11 cellular contexts compared by ENCODE assay signal in genomic region chr15:40702077-40702476, GRCh38. TPM values are rescaled to one million over a fixed set of nuclear protein-coding genes. Genes with fewer than 3 reads are reported as not detected.
DNase-seq lines count a peak whose midpoint lies in the region; TF ChIP-seq lines count a peak whose summit lies in the region.
"Had no signal": no experiment of that assay in that cellular context is flagged by ENCODE, and none has a peak within 500 bp of the region (broad histone marks: within the 10 kb centered on the region; RNA-seq: fewer than 3 reads in every experiment).

No MANE protein-coding gene starts in this region.

- TF ChIP-seq CTCF in cardiac muscle cell (IDR thresholded peaks at IDR 0.05; ENCODE audit: low read depth, low read length): peak; percentile 23
- no peak for TF ChIP-seq CTCF in left ventricle myocardium inferior (IDR thresholded peaks at IDR 0.05; ENCODE audit: borderline replicate concordance)
- peak in 2 of 5 experiments; percentile 6 to 22 for TF ChIP-seq CTCF in transverse colon (IDR thresholded peaks at IDR 0.05)
- TF ChIP-seq CTCF in uterus (IDR thresholded peaks at IDR 0.05): no peak

- no peak for TF ChIP-seq EP300 in transverse colon (IDR thresholded peaks at IDR 0.05; ENCODE audit: low read depth)

- intact Hi-C loops in left ventricle myocardium inferior (cut with micrococcal nuclease) (no loop called here), transverse colon (cut with DNase I; ENCODE audit: low total_unique reads) (no loop called here), uterus (cut with DNase I; ENCODE audit: low total_unique reads) (no loop called here)

- H3K4me1 ChIP-seq in cardiac muscle cell (ENCODE audit: low read depth) (no peaks in the 10 kb centered on the region), left ventricle myocardium inferior (no peaks in the 10 kb centered on the region), transverse colon (peaks cover 0 to 24% (median 4%) of the 10 kb centered on the region in 4 donors), uterus (no peaks in the 10 kb centered on the region)

- in situ Hi-C loops in transverse colon (cut with MboI; ENCODE audit: low pct_ligation_motif_present in 1 of 4, low pct_unique_long_range_greater_than_20kb in 1 of 4, low sequenced_read_pairs in 3 of 4): no loop called here

- no peak overlapping the region for H3K4me3 ChIP-seq in cardiac muscle cell
- no peak overlapping the region for H3K4me3 ChIP-seq in left ventricle myocardium inferior
- H3K4me3 ChIP-seq in transverse colon: no peak overlapping the region
- H3K4me3 ChIP-seq in uterus: no peak overlapping the region

- no peaks in the 10 kb centered on the region for H3K36me3 ChIP-seq in cardiac muscle cell
- no peaks in the 10 kb centered on the region for H3K36me3 ChIP-seq in left ventricle myocardium inferior
- H3K36me3 ChIP-seq in transverse colon: no peaks in the 10 kb centered on the region
- H3K36me3 ChIP-seq in uterus: no peaks in the 10 kb centered on the region

- TF ChIP-seq POLR2A in erythroblast (IDR thresholded peaks at IDR 0.05; ENCODE audit: low read length) (no peak), transverse colon (IDR thresholded peaks at IDR 0.05) (no peak), uterus (IDR thresholded peaks at IDR 0.05) (no peak)

- DNase-seq in cardiac muscle cell (ENCODE audit: low read depth in 1 of 2, low spot score in 1 of 2): peak in 1 of 2 donors; percentile 22
- no peak for DNase-seq in left ventricle myocardium inferior
- DNase-seq in NCI-H69 (lab: John Stamatoyannopoulos, UW): peak; percentile 22
- DNase-seq in erythroblast (lab: John Stamatoyannopoulos, UW): peak; percentile 15 to 32
- no peak for DNase-seq in transverse colon
- no peak for DNase-seq in COLO668 (lab: John Stamatoyannopoulos, UW; ENCODE audit: unreplicated experiment)
- no peak for DNase-seq in uterus
- DNase-seq in activated CD4-positive, alpha-beta T cell treated with anti-CD3 and anti-CD28 coated beads for 1 hour: no peak
- DNase-seq: mammary epithelial cell; NCI-H2081 treated with DMSO at 0.1 percent for 48 hours; stimulated activated CD4-positive, alpha-beta T cell treated with anti-CD3 and anti-CD28 coated beads, Interleukin-12 subunit alpha, Interleukin-12 subunit beta, amount 100 ng/mL, for 4 hours had no signal

- H3K9me3 ChIP-seq in cardiac muscle cell (ENCODE audit: low read depth) (no peaks in the 10 kb centered on the region), left ventricle myocardium inferior (replicated peaks) (no peaks in the 10 kb centered on the region), transverse colon (no peaks in the 10 kb centered on the region), uterus (no peaks in the 10 kb centered on the region)

- H3K27me3 ChIP-seq in cardiac muscle cell (no peaks in the 10 kb centered on the region), left ventricle myocardium inferior (ENCODE audit: low read depth) (no peaks in the 10 kb centered on the region), transverse colon (no peaks in the 10 kb centered on the region), uterus (no peaks in the 10 kb centered on the region)

- WGBS in transverse colon (ENCODE audit: low coverage in 1 of 2), 2 donors: 71% methylated on average over 7 of the region's 7 CpGs

- H3K27ac ChIP-seq in cardiac muscle cell (no peak overlapping the region), left ventricle myocardium inferior (replicated peaks) (no peak overlapping the region), transverse colon (peak overlapping the region in 3 of 4 donors; percentile 58 to 76 (median 58)), uterus (no peak overlapping the region)

RNA-seq across cellular contexts. Expression of gene RAD51, which starts 7.1 kb away (rescaled TPM):
- total RNA-seq in cardiac muscle cell (6.0 and 6.2 TPM in 2 replicates), left ventricle myocardium inferior (0.88 TPM), transverse colon (10 to 100 TPM in 1 of 4 donors, 1 to 10 TPM in 3; 1.1 to 31.6 (median 1.8) TPM), uterus (1 to 10 TPM in 2 of 4 donors, under 1 TPM in 1, not detected in 1; 0.51 to 7.7 (median 1.3) TPM)
- polyA plus RNA-seq in cardiac muscle cell: 10.6 and 17.5 TPM in 2 replicates

RNA-seq across cellular contexts. Expression of gene RMDN3, which starts 53.0 kb away (rescaled TPM):
- 16.8 and 21.1 TPM in 2 replicates for total RNA-seq in cardiac muscle cell
- polyA plus RNA-seq in cardiac muscle cell: 24.5 and 28.6 TPM in 2 replicates
- 20.3 TPM for total RNA-seq in left ventricle myocardium inferior
- total RNA-seq in transverse colon: 100 to 1,000 TPM in 1 of 4 donors, 10 to 100 TPM in 3; 16.5 to 131 (median 32.7) TPM
- total RNA-seq in uterus: 10 to 100 TPM in 2 of 4 donors, 1 to 10 TPM in 2; 6.4 to 27.0 (median 16.1) TPM

Comparison
In these comparisons a context has a peak if more than half of its experiments do, and no peak if none do; other contexts are left out.
1. DNase-seq: peak in NCI-H69 (single experiment) and erythroblast (2 of 2); none in left ventricle myocardium inferior (single experiment), transverse colon (single experiment), COLO668 (single experiment), uterus (0 of 2) and activated CD4-positive, alpha-beta T cell treated with anti-CD3 and anti-CD28 coated beads for 1 hour (single experiment).
2. H3K27ac ChIP-seq: peak in transverse colon (3 of 4); none in cardiac muscle cell (single experiment), left ventricle myocardium inferior (single experiment) and uterus (0 of 2).